ENCODE assay signal across 8 cellular contexts in the genomic region with DNA sequence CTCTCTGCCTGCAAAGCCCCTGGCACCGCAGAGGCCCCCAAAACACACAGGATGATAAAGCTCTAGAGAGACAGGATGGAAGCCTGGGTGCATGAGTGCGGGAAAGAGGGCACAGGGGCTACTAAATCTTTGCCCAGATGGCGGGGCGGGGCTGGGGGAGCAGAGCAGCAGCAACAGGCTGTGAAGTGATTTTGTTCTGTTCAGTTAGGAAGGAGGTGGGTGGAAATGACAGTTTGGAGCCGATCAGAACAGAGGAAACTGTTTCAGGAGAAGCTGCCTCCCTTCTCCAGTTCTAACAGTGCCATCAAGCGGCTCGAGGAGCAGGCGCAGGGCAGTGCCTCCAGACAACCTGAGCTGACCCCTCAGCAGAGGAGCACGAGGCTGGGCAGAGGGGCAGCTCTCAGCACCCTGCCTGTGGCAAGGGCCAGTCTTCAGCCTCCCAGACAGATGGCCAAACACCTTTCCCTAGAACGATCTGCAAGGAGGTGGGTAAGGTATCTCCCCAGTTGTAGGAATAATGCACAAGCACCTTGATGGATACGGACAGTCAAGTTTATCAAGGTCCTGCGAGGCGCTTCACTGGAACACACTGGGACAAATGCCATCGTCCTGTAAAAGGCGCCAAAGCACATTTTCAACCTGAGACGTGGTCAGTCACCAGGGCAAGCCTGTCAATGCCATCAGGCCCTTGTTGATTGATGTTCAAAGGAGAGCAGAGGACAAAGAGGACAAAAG. TPM values are rescaled to one million over a fixed set of nuclear protein-coding genes. Genes with fewer than 3 reads are reported as not detected.
A peak's percentile ranks its signal among the peaks of the same experiment; 100 is the strongest.
DNase-seq lines count a peak whose midpoint lies in the region; ATAC-seq and TF ChIP-seq lines count a peak whose summit lies in the region.

No MANE protein-coding gene starts in this region.

- no peaks in the 10 kb centered on the region for H3K36me3 Mint-ChIP-seq in WTC11

- CTCF ChIA-PET in WTC11 (lab: Charles Lee), result interaction anchor here (0.6 to 2.2 kb wide), 54 partner anchors 8 to 606 kb away, joined by 3 to 22 read pairs (median 4); no protein-coding TSS in a partner anchor

- H3K27ac ChIP-seq in caudate nucleus (ENCODE audit: low read depth, low read length), result peak overlapping the region; percentile 90

- DNase-seq in 8988T (peak; percentile 35), NCI-H2196 treated with DMSO at 0.1 percent for 48 hours (lab: John Stamatoyannopoulos, UW; ENCODE audit: unreplicated experiment) (peak; percentile 60), WTC11 (ENCODE audit: low spot score) (peak; percentile 80), caudate nucleus (lab: John Stamatoyannopoulos, UW) (peak in 59 of 61 donors; percentile 6 to 93 (median 72)), kidney glomerular epithelial cell (lab: John Stamatoyannopoulos, UW) (peak; percentile 92)
- peak; percentile 33 to 53 (median 44) for DNase-seq in stimulated activated CD4-positive, alpha-beta T cell treated with anti-CD3 and anti-CD28 coated beads, Interleukin-1b, Interleukin-23, amount 100 ng/mL, for 24 hours (ENCODE audit: low read depth in 4 of 4, low spot score in 1 of 4)

- H3K9me3 Mint-ChIP-seq in WTC11, result no peaks in the 10 kb centered on the region

- peaks cover 14% of the 10 kb centered on the region for H3K4me1 Mint-ChIP-seq in WTC11

- H3K27me3 Mint-ChIP-seq in WTC11 (ENCODE audit: low read depth), result no peaks in the 10 kb centered on the region

- POLR2A ChIA-PET in WTC11 (lab: Charles Lee), result interaction anchor here (0.7 to 1.2 kb wide), 4 partner anchors 113 to 479 kb away, joined by 3 to 4 read pairs (median 3); no protein-coding TSS in a partner anchor

- peak; percentile 77 for ATAC-seq in GM18511 (IDR thresholded peaks at IDR 0.05; ENCODE audit: unreplicated experiment)
- ATAC-seq in HG03108 (IDR thresholded peaks at IDR 0.05; ENCODE audit: unreplicated experiment), result peak; percentile 51
- ATAC-seq in WTC11, result peak; percentile 96

- TF ChIP-seq CTCF in WTC11 (IDR thresholded peaks at IDR 0.05), result peak; percentile 48; the same call in 1 of the 2 replicates

- no peak overlapping the region for H3K4me3 Mint-ChIP-seq in WTC11

- peak overlapping the region; percentile 17 for H3K27ac Mint-ChIP-seq in WTC11

TF ChIP-seq in WTC11, 78 proteins besides CTCF, POLR2A, EP300 and RAD21 (continues in another document):
- no peak for TF ChIP-seq ZNF396 (CRISPR knock-in tag; IDR thresholded peaks at IDR 0.05; ENCODE audit: borderline replicate concordance)
- TF ChIP-seq, protein P1, sequence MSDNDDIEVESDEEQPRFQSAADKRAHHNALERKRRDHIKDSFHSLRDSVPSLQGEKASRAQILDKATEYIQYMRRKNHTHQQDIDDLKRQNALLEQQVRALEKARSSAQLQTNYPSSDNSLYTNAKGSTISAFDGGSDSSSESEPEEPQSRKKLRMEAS (CRISPR knock-in tag; IDR thresholded peaks at IDR 0.05), result peak; percentile 82
- 0 out of 2 replicates have a peak, but pooled peaks have one; percentile 47 for TF ChIP-seq TEAD1 (CRISPR knock-in tag; IDR thresholded peaks at IDR 0.05)
- TF ChIP-seq, protein P2, sequence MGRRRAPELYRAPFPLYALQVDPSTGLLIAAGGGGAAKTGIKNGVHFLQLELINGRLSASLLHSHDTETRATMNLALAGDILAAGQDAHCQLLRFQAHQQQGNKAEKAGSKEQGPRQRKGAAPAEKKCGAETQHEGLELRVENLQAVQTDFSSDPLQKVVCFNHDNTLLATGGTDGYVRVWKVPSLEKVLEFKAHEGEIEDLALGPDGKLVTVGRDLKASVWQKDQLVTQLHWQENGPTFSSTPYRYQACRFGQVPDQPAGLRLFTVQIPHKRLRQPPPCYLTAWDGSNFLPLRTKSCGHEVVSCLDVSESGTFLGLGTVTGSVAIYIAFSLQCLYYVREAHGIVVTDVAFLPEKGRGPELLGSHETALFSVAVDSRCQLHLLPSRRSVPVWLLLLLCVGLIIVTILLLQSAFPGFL (CRISPR knock-in tag; IDR thresholded peaks at IDR 0.05; ENCODE audit: borderline replicate concordance), result no peak
- TF ChIP-seq GABPB1 (CRISPR knock-in tag; IDR thresholded peaks at IDR 0.05), result peak; percentile 55
- TF ChIP-seq SOX15 (CRISPR knock-in tag; IDR thresholded peaks at IDR 0.05), result no peak
- no peak for TF ChIP-seq IRF2 (CRISPR knock-in tag; IDR thresholded peaks at IDR 0.05; ENCODE audit: borderline replicate concordance, low read depth)
- TF ChIP-seq, protein P3, sequence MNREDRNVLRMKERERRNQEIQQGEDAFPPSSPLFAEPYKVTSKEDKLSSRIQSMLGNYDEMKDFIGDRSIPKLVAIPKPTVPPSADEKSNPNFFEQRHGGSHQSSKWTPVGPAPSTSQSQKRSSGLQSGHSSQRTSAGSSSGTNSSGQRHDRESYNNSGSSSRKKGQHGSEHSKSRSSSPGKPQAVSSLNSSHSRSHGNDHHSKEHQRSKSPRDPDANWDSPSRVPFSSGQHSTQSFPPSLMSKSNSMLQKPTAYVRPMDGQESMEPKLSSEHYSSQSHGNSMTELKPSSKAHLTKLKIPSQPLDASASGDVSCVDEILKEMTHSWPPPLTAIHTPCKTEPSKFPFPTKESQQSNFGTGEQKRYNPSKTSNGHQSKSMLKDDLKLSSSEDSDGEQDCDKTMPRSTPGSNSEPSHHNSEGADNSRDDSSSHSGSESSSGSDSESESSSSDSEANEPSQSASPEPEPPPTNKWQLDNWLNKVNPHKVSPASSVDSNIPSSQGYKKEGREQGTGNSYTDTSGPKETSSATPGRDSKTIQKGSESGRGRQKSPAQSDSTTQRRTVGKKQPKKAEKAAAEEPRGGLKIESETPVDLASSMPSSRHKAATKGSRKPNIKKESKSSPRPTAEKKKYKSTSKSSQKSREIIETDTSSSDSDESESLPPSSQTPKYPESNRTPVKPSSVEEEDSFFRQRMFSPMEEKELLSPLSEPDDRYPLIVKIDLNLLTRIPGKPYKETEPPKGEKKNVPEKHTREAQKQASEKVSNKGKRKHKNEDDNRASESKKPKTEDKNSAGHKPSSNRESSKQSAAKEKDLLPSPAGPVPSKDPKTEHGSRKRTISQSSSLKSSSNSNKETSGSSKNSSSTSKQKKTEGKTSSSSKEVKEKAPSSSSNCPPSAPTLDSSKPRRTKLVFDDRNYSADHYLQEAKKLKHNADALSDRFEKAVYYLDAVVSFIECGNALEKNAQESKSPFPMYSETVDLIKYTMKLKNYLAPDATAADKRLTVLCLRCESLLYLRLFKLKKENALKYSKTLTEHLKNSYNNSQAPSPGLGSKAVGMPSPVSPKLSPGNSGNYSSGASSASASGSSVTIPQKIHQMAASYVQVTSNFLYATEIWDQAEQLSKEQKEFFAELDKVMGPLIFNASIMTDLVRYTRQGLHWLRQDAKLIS (CRISPR knock-in tag; IDR thresholded peaks at IDR 0.05; ENCODE audit: borderline replicate concordance), result 0 out of 2 replicates have a peak, but pooled peaks have one; percentile 59
- TF ChIP-seq, protein P4, sequence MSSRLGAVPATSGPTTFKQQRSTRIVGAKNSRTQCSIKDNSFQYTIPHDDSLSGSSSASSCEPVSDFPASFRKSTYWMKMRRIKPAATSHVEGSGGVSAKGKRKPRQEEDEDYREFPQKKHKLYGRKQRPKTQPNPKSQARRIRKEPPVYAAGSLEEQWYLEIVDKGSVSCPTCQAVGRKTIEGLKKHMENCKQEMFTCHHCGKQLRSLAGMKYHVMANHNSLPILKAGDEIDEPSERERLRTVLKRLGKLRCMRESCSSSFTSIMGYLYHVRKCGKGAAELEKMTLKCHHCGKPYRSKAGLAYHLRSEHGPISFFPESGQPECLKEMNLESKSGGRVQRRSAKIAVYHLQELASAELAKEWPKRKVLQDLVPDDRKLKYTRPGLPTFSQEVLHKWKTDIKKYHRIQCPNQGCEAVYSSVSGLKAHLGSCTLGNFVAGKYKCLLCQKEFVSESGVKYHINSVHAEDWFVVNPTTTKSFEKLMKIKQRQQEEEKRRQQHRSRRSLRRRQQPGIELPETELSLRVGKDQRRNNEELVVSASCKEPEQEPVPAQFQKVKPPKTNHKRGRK (CRISPR knock-in tag; IDR thresholded peaks at IDR 0.05; ENCODE audit: borderline replicate concordance), result no peak
- peak; percentile 20; the same call in 1 of the 2 replicates for TF ChIP-seq ETV6 (CRISPR knock-in tag; IDR thresholded peaks at IDR 0.05)
- TF ChIP-seq, protein P5, sequence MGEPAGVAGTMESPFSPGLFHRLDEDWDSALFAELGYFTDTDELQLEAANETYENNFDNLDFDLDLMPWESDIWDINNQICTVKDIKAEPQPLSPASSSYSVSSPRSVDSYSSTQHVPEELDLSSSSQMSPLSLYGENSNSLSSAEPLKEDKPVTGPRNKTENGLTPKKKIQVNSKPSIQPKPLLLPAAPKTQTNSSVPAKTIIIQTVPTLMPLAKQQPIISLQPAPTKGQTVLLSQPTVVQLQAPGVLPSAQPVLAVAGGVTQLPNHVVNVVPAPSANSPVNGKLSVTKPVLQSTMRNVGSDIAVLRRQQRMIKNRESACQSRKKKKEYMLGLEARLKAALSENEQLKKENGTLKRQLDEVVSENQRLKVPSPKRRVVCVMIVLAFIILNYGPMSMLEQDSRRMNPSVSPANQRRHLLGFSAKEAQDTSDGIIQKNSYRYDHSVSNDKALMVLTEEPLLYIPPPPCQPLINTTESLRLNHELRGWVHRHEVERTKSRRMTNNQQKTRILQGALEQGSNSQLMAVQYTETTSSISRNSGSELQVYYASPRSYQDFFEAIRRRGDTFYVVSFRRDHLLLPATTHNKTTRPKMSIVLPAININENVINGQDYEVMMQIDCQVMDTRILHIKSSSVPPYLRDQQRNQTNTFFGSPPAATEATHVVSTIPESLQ (CRISPR knock-in tag; IDR thresholded peaks at IDR 0.05), result no peak
- TF ChIP-seq, protein P6, sequence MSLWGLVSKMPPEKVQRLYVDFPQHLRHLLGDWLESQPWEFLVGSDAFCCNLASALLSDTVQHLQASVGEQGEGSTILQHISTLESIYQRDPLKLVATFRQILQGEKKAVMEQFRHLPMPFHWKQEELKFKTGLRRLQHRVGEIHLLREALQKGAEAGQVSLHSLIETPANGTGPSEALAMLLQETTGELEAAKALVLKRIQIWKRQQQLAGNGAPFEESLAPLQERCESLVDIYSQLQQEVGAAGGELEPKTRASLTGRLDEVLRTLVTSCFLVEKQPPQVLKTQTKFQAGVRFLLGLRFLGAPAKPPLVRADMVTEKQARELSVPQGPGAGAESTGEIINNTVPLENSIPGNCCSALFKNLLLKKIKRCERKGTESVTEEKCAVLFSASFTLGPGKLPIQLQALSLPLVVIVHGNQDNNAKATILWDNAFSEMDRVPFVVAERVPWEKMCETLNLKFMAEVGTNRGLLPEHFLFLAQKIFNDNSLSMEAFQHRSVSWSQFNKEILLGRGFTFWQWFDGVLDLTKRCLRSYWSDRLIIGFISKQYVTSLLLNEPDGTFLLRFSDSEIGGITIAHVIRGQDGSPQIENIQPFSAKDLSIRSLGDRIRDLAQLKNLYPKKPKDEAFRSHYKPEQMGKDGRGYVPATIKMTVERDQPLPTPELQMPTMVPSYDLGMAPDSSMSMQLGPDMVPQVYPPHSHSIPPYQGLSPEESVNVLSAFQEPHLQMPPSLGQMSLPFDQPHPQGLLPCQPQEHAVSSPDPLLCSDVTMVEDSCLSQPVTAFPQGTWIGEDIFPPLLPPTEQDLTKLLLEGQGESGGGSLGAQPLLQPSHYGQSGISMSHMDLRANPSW (CRISPR knock-in tag; conservative IDR thresholded peaks at IDR 0.05; ENCODE audit: low read depth), result no peak

RNA-seq across cellular contexts. Expression of a gene that starts 44.9 kb away (rescaled TPM):
- 180 to 184 TPM (median 182 TPM) in 3 replicates for total RNA-seq in WTC11 (2021)

Comparison
In these comparisons a context has a peak if more than half of its experiments do, and no peak if none do; other contexts are left out.
1. Peak in every context shown above with its lines: DNase-seq, ATAC-seq and H3K27ac ChIP-seq.
2. DNase-seq: peak in every context shown above with its lines; median percentile 92 in kidney glomerular epithelial cell; 80 in WTC11; 72 in caudate nucleus; 60 in NCI-H2196 treated with DMSO at 0.1 percent for 48 hours; 44 in stimulated activated CD4-positive, alpha-beta T cell treated with anti-CD3 and anti-CD28 coated beads, Interleukin-1b, Interleukin-23, amount 100 ng/mL, for 24 hours; 35 in 8988T.